ENCODE assay signal across 1 cellular context in the genomic region with DNA sequence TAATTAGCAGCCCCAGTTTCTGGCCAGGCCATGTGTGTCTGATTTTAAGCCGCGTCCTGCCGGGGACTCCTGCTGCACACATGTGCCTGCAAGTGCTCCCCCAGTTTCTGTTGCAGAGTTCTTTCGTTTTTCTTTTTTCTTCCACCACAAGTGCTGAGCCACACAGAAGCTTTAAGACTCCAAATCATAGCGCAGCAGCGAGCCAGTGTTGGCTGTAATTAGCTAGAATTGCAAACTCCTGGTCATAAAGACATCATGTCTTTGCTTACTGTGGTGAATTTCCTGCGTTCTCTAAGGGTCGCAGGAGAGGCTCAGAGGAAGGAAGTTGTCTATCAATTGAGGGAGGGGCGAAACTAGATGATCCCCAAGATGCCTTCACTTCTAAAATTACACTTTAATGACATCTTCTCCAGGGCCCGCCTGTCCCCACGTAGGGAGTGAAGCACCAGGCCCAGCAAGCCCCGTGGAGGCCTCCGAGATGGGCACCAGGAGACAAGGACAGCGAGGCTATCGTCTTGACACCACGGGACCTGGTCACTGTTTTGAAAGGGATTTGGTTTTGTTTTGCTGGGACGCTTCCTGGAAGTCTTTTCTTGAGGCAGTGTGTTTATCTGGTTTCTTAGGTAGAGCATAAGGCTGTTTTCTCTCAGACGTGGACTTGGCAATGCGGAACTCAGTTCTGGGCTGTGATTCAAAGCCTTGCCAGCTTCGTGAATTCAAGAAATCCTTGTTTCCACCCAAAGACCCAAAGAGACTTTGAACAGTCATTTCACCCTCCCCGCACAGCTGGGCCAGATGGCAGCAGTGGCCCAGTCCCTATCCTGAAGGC.
TF ChIP-seq lines count a peak whose summit lies in the region.

No MANE protein-coding gene starts in this region.

TF ChIP-seq in H1, 55 proteins besides CTCF, POLR2A, EP300 and RAD21 (continued from another document):
- no peak for TF ChIP-seq SIX5 (IDR thresholded peaks at IDR 0.05; ENCODE audit: low read depth, low read length)
- no peak for TF ChIP-seq BACH1 (IDR thresholded peaks at IDR 0.05; ENCODE audit: low read length)
- no peak for TF ChIP-seq SRF (IDR thresholded peaks at IDR 0.05; ENCODE audit: low read depth, low read length)
- no peak for TF ChIP-seq SIN3A (conservative IDR thresholded peaks at IDR 0.05 in 1 of 2, IDR thresholded peaks at IDR 0.05 in 1 of 2; ENCODE audit: low read depth in 1 of 2, low read length in 2 of 2)
- TF ChIP-seq KDM1A (IDR thresholded peaks at IDR 0.05; ENCODE audit: borderline replicate concordance, low read length): no peak
